Comparison of ENCODE assay signal across 10 cellular contexts in the genomic region with DNA sequence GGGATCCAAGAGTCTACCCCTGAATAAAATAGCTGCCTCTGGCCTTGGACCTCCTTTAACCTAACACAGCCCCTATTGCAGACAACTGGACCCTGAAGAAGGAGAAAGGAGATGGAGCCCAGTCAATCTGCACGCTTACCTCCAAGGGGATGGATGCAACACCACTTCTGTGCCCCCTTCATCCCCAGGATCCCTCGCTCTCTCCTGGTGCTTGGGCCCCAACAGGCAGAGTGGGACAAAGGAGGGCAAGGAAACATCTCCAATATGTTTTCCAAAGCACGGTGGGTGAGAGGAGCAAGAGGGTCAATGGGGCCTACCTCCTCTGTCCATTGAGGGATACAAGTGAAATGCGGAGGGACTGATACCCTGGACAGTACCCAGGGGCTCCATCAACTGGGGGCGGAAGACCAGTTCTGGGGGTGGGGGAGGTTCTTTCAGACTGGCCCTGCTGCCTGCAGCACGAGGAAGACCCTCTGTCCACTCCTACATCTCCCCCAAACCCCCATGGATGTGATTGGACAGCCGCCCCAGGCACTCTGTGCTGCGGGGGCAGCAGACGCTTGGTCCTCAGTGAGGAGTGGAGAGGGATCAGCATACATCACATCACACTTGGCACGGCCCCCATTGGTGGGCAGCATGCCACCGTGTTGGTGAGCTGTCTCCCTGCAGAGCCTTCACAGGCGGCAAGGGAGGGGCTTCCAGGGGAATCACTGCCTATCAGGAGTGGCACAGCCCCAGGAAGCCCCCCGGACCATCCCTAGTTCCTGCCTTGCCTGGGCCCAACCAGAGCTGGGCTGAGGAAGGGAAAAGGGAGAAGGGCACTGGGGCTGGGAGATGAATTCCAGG.
DNase-seq lines count a peak whose midpoint lies in the region; ATAC-seq and TF ChIP-seq lines count a peak whose summit lies in the region.
"Had no signal": no experiment of that assay in that cellular context is flagged by ENCODE, and none has a peak within 500 bp of the region (broad histone marks: within the 10 kb centered on the region; RNA-seq: fewer than 3 reads in every experiment).

No MANE protein-coding gene starts in this region.

- no peak overlapping the region for H3K4me3 Mint-ChIP-seq in activated CD4-positive, alpha-beta T cell treated with anti-CD3 and anti-CD28 coated beads for 36 hours

- H3K18ac ChIP-seq in trophoblast cell (ENCODE audit: low read length): no peak overlapping the region

- no peak overlapping the region for H3K27ac Mint-ChIP-seq in activated CD4-positive, alpha-beta T cell treated with anti-CD3 and anti-CD28 coated beads for 36 hours

- H3K14ac ChIP-seq in trophoblast cell (ENCODE audit: low read length): no peak overlapping the region

- H2BK5ac ChIP-seq in trophoblast cell (ENCODE audit: low read depth, low read length, poor library complexity): no peak overlapping the region

- H3K27ac ChIP-seq in SK-N-SH (ENCODE audit: low read depth in 2 of 2, low read length in 1 of 2): peak overlapping the region; percentile 92 to 100
- no peak overlapping the region for H3K27ac ChIP-seq in trophoblast cell (ENCODE audit: low read depth, low read length)
- no peak overlapping the region for H3K27ac ChIP-seq in WERI-Rb-1

- no peaks in the 10 kb centered on the region for H3K36me3 ChIP-seq in SK-N-SH (replicated peaks in 1 of 2; ENCODE audit: control insufficient read depth in 1 of 2, insufficient read depth in 2 of 2, low read length in 1 of 2)
- no peaks in the 10 kb centered on the region for H3K36me3 ChIP-seq in trophoblast cell (ENCODE audit: control insufficient read depth in 1 of 2, insufficient read depth in 2 of 2, low read length in 2 of 2)
- no peaks in the 10 kb centered on the region for H3K36me3 ChIP-seq in WERI-Rb-1

- H4K8ac ChIP-seq in trophoblast cell (ENCODE audit: low read depth, low read length): no peak overlapping the region

- H3K4ac ChIP-seq in trophoblast cell (ENCODE audit: low read depth, low read length): no peak overlapping the region

- H3K4me1 Mint-ChIP-seq in activated CD4-positive, alpha-beta T cell treated with anti-CD3 and anti-CD28 coated beads for 36 hours: peaks cover 3% of the 10 kb centered on the region

- no peaks in the 10 kb centered on the region for H3K9me2 ChIP-seq in SK-N-SH

- no peak for TF ChIP-seq CTCF in SK-N-SH (IDR thresholded peaks at IDR 0.05)
- TF ChIP-seq CTCF in fibroblast of the aortic adventitia (IDR thresholded peaks at IDR 0.05; ENCODE audit: insufficient read depth, low read length): no peak
- TF ChIP-seq CTCF in WERI-Rb-1 (IDR thresholded peaks at IDR 0.05; ENCODE audit: low read depth, low read length): no peak

- DNase-seq in AG08396 (ENCODE audit: low spot score) (peak; percentile 66), SK-N-SH (peak; percentile 83), fibroblast of the aortic adventitia (ENCODE audit: low read depth) (peak; percentile 88), trophoblast cell (no peak), WERI-Rb-1 (no peak)
- DNase-seq in activated naive CD4-positive, alpha-beta T cell treated with Interleukin-2 at 50 U/mL for 16 hours: no peak
- DNase-seq in activated CD4-positive, alpha-beta T cell treated with anti-CD3 and anti-CD28 coated beads for 36 hours: no peak
- DNase-seq: NCI-H748 treated with DMSO at 0.1 percent for 48 hours, T-helper 2 cell had no signal

- peak overlapping the region; percentile 27 for H2AK5ac ChIP-seq in trophoblast cell (ENCODE audit: low read length)

- H3K9me3 Mint-ChIP-seq in activated CD4-positive, alpha-beta T cell treated with anti-CD3 and anti-CD28 coated beads for 36 hours (ENCODE audit: low read depth): peaks cover 4% of the 10 kb centered on the region

- TF ChIP-seq RAD21 in SK-N-SH (IDR thresholded peaks at IDR 0.05; ENCODE audit: low read length): no peak

- H3K9ac ChIP-seq in SK-N-SH (peak overlapping the region; percentile 52; the same call in 1 of the 2 replicates), trophoblast cell (ENCODE audit: low read length) (no peak overlapping the region)

- peak overlapping the region; percentile 45 for H3K4me2 ChIP-seq in SK-N-SH
- H3K4me2 ChIP-seq in trophoblast cell (ENCODE audit: low read length): no peak overlapping the region

- peak overlapping the region; percentile 66 for H2BK12ac ChIP-seq in trophoblast cell (ENCODE audit: low read length)

- H3F3A ChIP-seq in SK-N-SH (replicated peaks; ENCODE audit: insufficient read depth): peaks cover 18% of the 10 kb centered on the region

- H2AFZ ChIP-seq in SK-N-SH (ENCODE audit: low read depth) (no peak overlapping the region), trophoblast cell (ENCODE audit: insufficient read depth, low read length, poor library complexity) (no peak overlapping the region)

- no peak overlapping the region for H3K4me3 ChIP-seq in SK-N-SH (ENCODE audit: low read depth in 2 of 2, low read length in 1 of 2)
- H3K4me3 ChIP-seq in fibroblast of the aortic adventitia (ENCODE audit: low read depth, low read length): no peak overlapping the region
- H3K4me3 ChIP-seq in trophoblast cell (ENCODE audit: low read depth, low read length): no peak overlapping the region
- no peak overlapping the region for H3K4me3 ChIP-seq in WERI-Rb-1 (ENCODE audit: low read depth, low read length)

- peak overlapping the region; percentile 41 for H4K91ac ChIP-seq in trophoblast cell (ENCODE audit: low read depth, low read length)

- H4K12ac ChIP-seq in trophoblast cell (ENCODE audit: low read depth, low read length): no peak overlapping the region

- no peaks in the 10 kb centered on the region for H3K36me3 Mint-ChIP-seq in activated CD4-positive, alpha-beta T cell treated with anti-CD3 and anti-CD28 coated beads for 36 hours (ENCODE audit: low read depth)

- ATAC-seq in HG02759 (IDR thresholded peaks at IDR 0.05; ENCODE audit: unreplicated experiment): no peak
- no peak for ATAC-seq in activated CD4-positive, alpha-beta T cell treated with anti-CD3 and anti-CD28 coated beads for 36 hours

- CTCF ChIA-PET in SK-N-SH (lab: Yijun Ruan, JAX): interaction anchor here (0.6 to 12.2 kb wide), 14 partner anchors 16 to 390 kb away, joined by 3 to 203 read pairs (median 4); a partner anchor contains a TSS
- CTCF ChIA-PET in activated CD4-positive, alpha-beta T cell treated with anti-CD3 and anti-CD28 coated beads for 36 hours (lab: Charles Lee): no interaction called here

- H3K23ac ChIP-seq in trophoblast cell (ENCODE audit: low read length): no peak overlapping the region

- H3K4me1 ChIP-seq in SK-N-SH (ENCODE audit: control insufficient read depth in 1 of 2, insufficient read depth in 2 of 2, low read depth in 1 of 2, low read length in 1 of 2) (peaks cover 64 to 91% of the 10 kb centered on the region in 2 experiments), trophoblast cell (ENCODE audit: control insufficient read depth in 1 of 2, insufficient read depth in 2 of 2, low read length in 2 of 2) (peaks cover 30 to 45% of the 10 kb centered on the region in 2 experiments)

- WGBS in SK-N-SH (ENCODE audit: low lambda C conversion rate): 39% methylated on average over 12 of the region's 13 CpGs
- no CpG with 5 or more reads among the region's 13 CpGs for WGBS in trophoblast cell (ENCODE audit: extremely low coverage, insufficient coverage, insufficient read length)

- H3K27me3 Mint-ChIP-seq in activated CD4-positive, alpha-beta T cell treated with anti-CD3 and anti-CD28 coated beads for 36 hours: peaks cover 5% of the 10 kb centered on the region

- H3K9me3 ChIP-seq in SK-N-SH (no peaks in the 10 kb centered on the region), trophoblast cell (ENCODE audit: insufficient read depth, low read depth, low read length) (no peaks in the 10 kb centered on the region), WERI-Rb-1 (ENCODE audit: severe bottlenecking) (peaks cover 7% of the 10 kb centered on the region)

- TF ChIP-seq EP300 in SK-N-SH (IDR thresholded peaks at IDR 0.05; ENCODE audit: borderline replicate concordance in 1 of 2, low read depth in 1 of 2, low read length in 1 of 2): peak in 1 of 2 experiments; percentile 57; a peak in 2 of 4 replicates

- peak overlapping the region; percentile 22 for H2BK120ac ChIP-seq in trophoblast cell (ENCODE audit: insufficient read depth, low read length, poor library complexity)

- H3K79me1 ChIP-seq in trophoblast cell (ENCODE audit: low read length): peaks cover 23% of the 10 kb centered on the region

- intact Hi-C loops in activated CD4-positive, alpha-beta T cell treated with anti-CD3 and anti-CD28 coated beads for 36 hours (cut with DNase I, micrococcal nuclease): no loop called here

- POLR2A ChIA-PET in SK-N-SH (lab: Yijun Ruan, JAX): interaction anchor here (0.8 to 5.5 kb wide), 17 partner anchors 13 to 481 kb away, joined by 3 to 60 read pairs (median 5); a partner anchor contains a TSS
- POLR2A ChIA-PET in activated CD4-positive, alpha-beta T cell treated with anti-CD3 and anti-CD28 coated beads for 36 hours (lab: Charles Lee): no interaction called here

- no peaks in the 10 kb centered on the region for H4K20me1 ChIP-seq in SK-N-SH (ENCODE audit: insufficient read depth)

- no peaks in the 10 kb centered on the region for H3K79me2 ChIP-seq in SK-N-SH (ENCODE audit: insufficient read depth)
- no peaks in the 10 kb centered on the region for H3K79me2 ChIP-seq in trophoblast cell (ENCODE audit: control insufficient read depth, insufficient read depth, low read length, poor library complexity)

- H3K27me3 ChIP-seq in SK-N-SH (ENCODE audit: insufficient read depth) (no peaks in the 10 kb centered on the region), trophoblast cell (ENCODE audit: insufficient read depth, low read length) (no peaks in the 10 kb centered on the region), WERI-Rb-1 (ENCODE audit: insufficient read depth, low read depth, severe bottlenecking) (no peaks in the 10 kb centered on the region)

Comparison
In these comparisons a context has a peak if more than half of its experiments do, and no peak if none do; other contexts are left out.
1. DNase-seq: peak in AG08396 (single experiment), SK-N-SH (single experiment) and fibroblast of the aortic adventitia (single experiment); none in trophoblast cell (0 of 2), WERI-Rb-1 (single experiment), activated naive CD4-positive, alpha-beta T cell treated with Interleukin-2 at 50 U/mL for 16 hours (single experiment) and activated CD4-positive, alpha-beta T cell treated with anti-CD3 and anti-CD28 coated beads for 36 hours (single experiment).
2. H3K27ac ChIP-seq: peak in SK-N-SH (2 of 2); none in trophoblast cell (single experiment) and WERI-Rb-1 (single experiment).